In genomic region chr19:43749898-43750297, GRCh38 we compare ENCODE assay signal across 17 cellular contexts. TPM values are rescaled to one million over a fixed set of nuclear protein-coding genes. Genes with fewer than 3 reads are reported as not detected.
DNase-seq lines count a peak whose midpoint lies in the region; ATAC-seq and TF ChIP-seq lines count a peak whose summit lies in the region.
"Had no signal": no experiment of that assay in that cellular context is flagged by ENCODE, and none has a peak within 500 bp of the region (broad histone marks: within the 10 kb centered on the region; RNA-seq: fewer than 3 reads in every experiment).

No MANE protein-coding gene starts in this region.

- H3K36me3 ChIP-seq in HEK293 (ENCODE audit: control insufficient read depth in 2 of 2, insufficient read depth in 1 of 2, low read length in 2 of 2) (peaks cover 63 to 78% of the 10 kb centered on the region in 2 experiments), esophagus squamous epithelium (peaks cover 16 to 64% (median 35%) of the 10 kb centered on the region in 3 donors)

- H3K9me3 Mint-ChIP-seq in activated T-cell treated with anti-CD3 and anti-CD28 coated beads, Interleukin-2, amount 50 U/mL, for 72 hours, result peaks cover 0 to 2% of the 10 kb centered on the region in 2 donors
- H3K9me3 Mint-ChIP-seq in activated T-cell treated with anti-CD3 and anti-CD28 coated beads, Interleukin-2, amount 50 U/mL, for 4 hours, result no peaks in the 10 kb centered on the region
- H3K9me3 Mint-ChIP-seq in activated CD8-positive, alpha-beta T cell treated with anti-CD3 and anti-CD28 coated beads for 36 hours, result no peaks in the 10 kb centered on the region
- H3K9me3 Mint-ChIP-seq: CD4-positive, alpha-beta T cell; GM23338 had no signal

- H3K4me1 ChIP-seq in HEK293 (ENCODE audit: control insufficient read depth, insufficient read depth, low read length) (peaks cover 11% of the 10 kb centered on the region), esophagus squamous epithelium (peaks cover 16 to 64% (median 30%) of the 10 kb centered on the region in 3 donors)

- no peak overlapping the region for H3K4me3 ChIP-seq in HEK293 (ENCODE audit: low read depth, low read length)
- no peak overlapping the region for H3K4me3 ChIP-seq in esophagus squamous epithelium
- H3K4me3 ChIP-seq: GM23338 had no signal

- H3K9me3 ChIP-seq in HEK293 (ENCODE audit: control insufficient read depth, insufficient read depth, low read depth, low read length) (no peaks in the 10 kb centered on the region), esophagus squamous epithelium (no peaks in the 10 kb centered on the region)

- H3K4me3 Mint-ChIP-seq in activated T-cell treated with anti-CD3 and anti-CD28 coated beads, Interleukin-2, amount 50 U/mL, for 72 hours, result no peak overlapping the region
- H3K4me3 Mint-ChIP-seq in activated T-cell treated with anti-CD3 and anti-CD28 coated beads, Interleukin-2, amount 50 U/mL, for 4 hours, result no peak overlapping the region
- no peak overlapping the region for H3K4me3 Mint-ChIP-seq in activated CD8-positive, alpha-beta T cell treated with anti-CD3 and anti-CD28 coated beads for 36 hours
- H3K4me3 Mint-ChIP-seq: CD4-positive, alpha-beta T cell; GM23338 had no signal

- TF ChIP-seq POLR2A in esophagus squamous epithelium (IDR thresholded peaks at IDR 0.05), result no peak

- no peaks in the 10 kb centered on the region for H3K27me3 Mint-ChIP-seq in activated T-cell treated with anti-CD3 and anti-CD28 coated beads, Interleukin-2, amount 50 U/mL, for 72 hours (ENCODE audit: low read depth)
- no peaks in the 10 kb centered on the region for H3K27me3 Mint-ChIP-seq in activated T-cell treated with anti-CD3 and anti-CD28 coated beads, Interleukin-2, amount 50 U/mL, for 4 hours (ENCODE audit: low read depth)
- no peaks in the 10 kb centered on the region for H3K27me3 Mint-ChIP-seq in activated CD8-positive, alpha-beta T cell treated with anti-CD3 and anti-CD28 coated beads for 36 hours
- H3K27me3 Mint-ChIP-seq: CD4-positive, alpha-beta T cell had no signal

- peaks cover 26 to 34% of the 10 kb centered on the region in 2 donors for H3K36me3 Mint-ChIP-seq in activated T-cell treated with anti-CD3 and anti-CD28 coated beads, Interleukin-2, amount 50 U/mL, for 72 hours (ENCODE audit: insufficient read depth in 2 of 2)
- peaks cover 47% of the 10 kb centered on the region for H3K36me3 Mint-ChIP-seq in activated T-cell treated with anti-CD3 and anti-CD28 coated beads, Interleukin-2, amount 50 U/mL, for 4 hours (ENCODE audit: insufficient read depth)
- peaks cover 49% of the 10 kb centered on the region for H3K36me3 Mint-ChIP-seq in activated CD8-positive, alpha-beta T cell treated with anti-CD3 and anti-CD28 coated beads for 36 hours (ENCODE audit: low read depth)

- no peak for DNase-seq in activated T-cell treated with anti-CD3 and anti-CD28 coated beads, Interleukin-2, amount 50 U/mL, for 72 hours
- no peak for DNase-seq in activated T-cell treated with anti-CD3 and anti-CD28 coated beads, Interleukin-2, amount 50 U/mL, for 4 hours
- DNase-seq in activated CD8-positive, alpha-beta T cell treated with anti-CD3 and anti-CD28 coated beads for 36 hours, result no peak
- DNase-seq in esophagus squamous epithelium (lab: John Stamatoyannopoulos, UW) (no peak), UCSD-AML1 (lab: John Stamatoyannopoulos, UW; ENCODE audit: unreplicated experiment) (no peak), retina (no peak)
- DNase-seq: AML-193; CD4-positive, alpha-beta T cell; DMS79 treated with DMSO at 0.1 percent for 48 hours; NCI-H1092; NCI-H1694; NCI-H69; NK-92 treated with Interleukin-12 subunit alpha and Interleukin-12 subunit beta, amount 100 ng/mL, for 24 hours had no signal

- no peaks in the 10 kb centered on the region for H3K27me3 ChIP-seq in esophagus squamous epithelium

- ATAC-seq in activated T-cell treated with anti-CD3 and anti-CD28 coated beads, Interleukin-2, amount 50 U/mL, for 72 hours (replicated peaks in 1 of 2), result no peak
- no peak for ATAC-seq in activated T-cell treated with anti-CD3 and anti-CD28 coated beads, Interleukin-2, amount 50 U/mL, for 4 hours
- no peak for ATAC-seq in activated CD8-positive, alpha-beta T cell treated with anti-CD3 and anti-CD28 coated beads for 36 hours
- ATAC-seq in GM18861 (IDR thresholded peaks at IDR 0.05; ENCODE audit: unreplicated experiment), result no peak
- ATAC-seq: GM23338 had no signal

- CTCF ChIA-PET in HEK293 (lab: Yijun Ruan, JAX), result interaction anchor here (0.6 to 2.3 kb wide), 7 partner anchors 15 to 267 kb away, joined by 3 to 9 read pairs (median 4); no protein-coding TSS in a partner anchor
- CTCF ChIA-PET in activated CD8-positive, alpha-beta T cell treated with anti-CD3 and anti-CD28 coated beads for 36 hours (lab: Charles Lee), result interaction anchor here (0.8 to 1.7 kb wide), 4 partner anchors 16 to 60 kb away, joined by 3 to 4 read pairs (median 4); no protein-coding TSS in a partner anchor

- no peak for TF ChIP-seq CTCF in HEK293 (tag by site-specific recombination; IDR thresholded peaks at IDR 0.05)
- no peak for TF ChIP-seq CTCF in activated CD8-positive, alpha-beta T cell treated with anti-CD3 and anti-CD28 coated beads for 36 hours (IDR thresholded peaks at IDR 0.05)
- no peak for TF ChIP-seq CTCF in esophagus squamous epithelium (IDR thresholded peaks at IDR 0.05)

- no peak overlapping the region for H3K27ac ChIP-seq in HEK293 (ENCODE audit: extremely low read depth, low read depth, low read length)
- H3K27ac ChIP-seq in esophagus squamous epithelium, result peak overlapping the region in 3 of 4 donors; percentile 22 to 56 (median 37)

- 100% methylated on average over 1 of the region's 1 CpG for WGBS in esophagus squamous epithelium, 2 donors

- intact Hi-C loops in activated CD8-positive, alpha-beta T cell treated with anti-CD3 and anti-CD28 coated beads for 36 hours (cut with micrococcal nuclease), result no loop called here
- intact Hi-C loops in esophagus squamous epithelium (cut with DNase I), result loop anchor here (5.0 kb wide), 1 partner anchor 32 kb away; the partner anchor contains the start of gene KCNN4

- peak overlapping the region; percentile 27 for H3K27ac Mint-ChIP-seq in activated T-cell treated with anti-CD3 and anti-CD28 coated beads, Interleukin-2, amount 50 U/mL, for 72 hours
- peak overlapping the region; percentile 64 for H3K27ac Mint-ChIP-seq in activated CD8-positive, alpha-beta T cell treated with anti-CD3 and anti-CD28 coated beads for 36 hours
- H3K27ac Mint-ChIP-seq: CD4-positive, alpha-beta T cell; GM23338 had no signal

- POLR2A ChIA-PET in HEK293 (lab: Yijun Ruan, JAX), result interaction anchor here (1.0 kb wide), 1 partner anchor 9 kb away, joined by 3 read pairs; no protein-coding TSS in a partner anchor
- POLR2A ChIA-PET in activated CD8-positive, alpha-beta T cell treated with anti-CD3 and anti-CD28 coated beads for 36 hours (lab: Charles Lee), result no interaction called here

- H3K4me1 Mint-ChIP-seq in activated T-cell treated with anti-CD3 and anti-CD28 coated beads, Interleukin-2, amount 50 U/mL, for 72 hours (ENCODE audit: low read depth), result peaks cover 63% of the 10 kb centered on the region
- H3K4me1 Mint-ChIP-seq in activated T-cell treated with anti-CD3 and anti-CD28 coated beads, Interleukin-2, amount 50 U/mL, for 4 hours (ENCODE audit: low read depth), result peaks cover 55% of the 10 kb centered on the region
- H3K4me1 Mint-ChIP-seq in activated CD8-positive, alpha-beta T cell treated with anti-CD3 and anti-CD28 coated beads for 36 hours (ENCODE audit: low read depth), result peaks cover 39% of the 10 kb centered on the region

TF ChIP-seq in HEK293, 187 proteins besides CTCF, POLR2A, EP300 and RAD21:
- TF ChIP-seq PRDM1 (tag by site-specific recombination; IDR thresholded peaks at IDR 0.05) (peak; percentile 61), ZEB2 (tag by site-specific recombination; IDR thresholded peaks at IDR 0.05) (no peak)

RNA-seq across cellular contexts. Expression of gene SMG9, which starts 4.9 kb away (rescaled TPM):
- total RNA-seq in activated T-cell treated with anti-CD3 and anti-CD28 coated beads, Interleukin-2, amount 50 U/mL, for 72 hours, result 10 to 100 TPM; 85.3 to 96.4 TPM
- total RNA-seq in activated T-cell treated with anti-CD3 and anti-CD28 coated beads, Interleukin-2, amount 50 U/mL, for 4 hours, result 100 to 1,000 TPM; 102 to 114 (median 109) TPM
- 10 to 100 TPM; 48.9 to 53.1 TPM for total RNA-seq in activated CD8-positive, alpha-beta T cell treated with anti-CD3 and anti-CD28 coated beads for 36 hours
- 10 to 100 TPM; 16.0 to 22.7 (median 21.1) TPM for total RNA-seq in esophagus squamous epithelium

RNA-seq across cellular contexts. Expression of gene KCNN4, which starts 30.9 kb away (rescaled TPM):
- total RNA-seq in activated T-cell treated with anti-CD3 and anti-CD28 coated beads, Interleukin-2, amount 50 U/mL, for 72 hours, result 100 to 1,000 TPM in 1 of 2 donors, 10 to 100 TPM in 1; 91.6 to 118 TPM
- 100 to 1,000 TPM in 1 of 3 donors, 10 to 100 TPM in 2; 90.6 to 123 (median 94.7) TPM for total RNA-seq in activated T-cell treated with anti-CD3 and anti-CD28 coated beads, Interleukin-2, amount 50 U/mL, for 4 hours
- 10 to 100 TPM; 49.5 to 49.6 TPM for total RNA-seq in activated CD8-positive, alpha-beta T cell treated with anti-CD3 and anti-CD28 coated beads for 36 hours
- total RNA-seq in esophagus squamous epithelium, result 10 to 100 TPM in 1 of 4 donors, 1 to 10 TPM in 3; 3.2 to 16.9 (median 5.3) TPM

RNA-seq across cellular contexts. Expression of gene IRGC, which starts 34.0 kb away (rescaled TPM):
- not detected for total RNA-seq in activated T-cell treated with anti-CD3 and anti-CD28 coated beads, Interleukin-2, amount 50 U/mL, for 72 hours
- not detected for total RNA-seq in activated T-cell treated with anti-CD3 and anti-CD28 coated beads, Interleukin-2, amount 50 U/mL, for 4 hours
- not detected for total RNA-seq in activated CD8-positive, alpha-beta T cell treated with anti-CD3 and anti-CD28 coated beads for 36 hours
- not detected for total RNA-seq in esophagus squamous epithelium
- total RNA-seq: CD4-positive, alpha-beta T cell; GM23338; HT1080 had no signal

RNA-seq across cellular contexts. Expression of gene LYPD5, which starts 52.3 kb away (rescaled TPM):
- total RNA-seq in activated T-cell treated with anti-CD3 and anti-CD28 coated beads, Interleukin-2, amount 50 U/mL, for 72 hours, result 1 to 10 TPM in 1 of 2 donors, under 1 TPM in 1; 0.21 to 1.1 TPM
- under 1 TPM in 2 of 3 donors, not detected in 1; 0.53 to 0.87 TPM for total RNA-seq in activated T-cell treated with anti-CD3 and anti-CD28 coated beads, Interleukin-2, amount 50 U/mL, for 4 hours
- under 1 TPM; 0.51 to 0.61 TPM for total RNA-seq in activated CD8-positive, alpha-beta T cell treated with anti-CD3 and anti-CD28 coated beads for 36 hours
- total RNA-seq in esophagus squamous epithelium, result 10 to 100 TPM in 3 of 4 donors, 1 to 10 TPM in 1; 9.9 to 32.0 (median 22.4) TPM
- total RNA-seq: CD4-positive, alpha-beta T cell had no signal
